ENCODE assay signal across 1 cellular context in the genomic region with DNA sequence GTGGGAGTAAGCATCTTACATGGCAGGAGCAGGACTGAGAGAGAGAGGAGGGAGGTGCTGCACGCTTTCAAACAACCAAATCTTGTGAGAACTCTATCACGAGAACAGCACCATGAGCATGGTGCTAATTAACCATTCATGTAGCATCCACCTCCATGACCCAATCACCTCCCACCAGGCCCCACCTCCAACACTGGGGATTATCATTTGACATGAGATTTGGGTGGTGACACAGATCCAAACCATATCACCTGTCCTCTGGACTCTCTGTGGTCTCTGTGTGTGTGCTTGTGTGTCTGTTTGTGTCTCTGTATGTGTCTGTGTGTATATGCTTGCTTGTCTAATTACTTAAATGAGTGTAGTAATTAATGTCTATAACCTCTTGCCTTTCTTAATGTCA.
TF ChIP-seq lines count a peak whose summit lies in the region.

No MANE protein-coding gene starts in this region.

TF ChIP-seq in GM23338, 12 proteins besides CTCF, POLR2A, EP300 and RAD21 (continued from another document):
- TF ChIP-seq, protein P1, sequence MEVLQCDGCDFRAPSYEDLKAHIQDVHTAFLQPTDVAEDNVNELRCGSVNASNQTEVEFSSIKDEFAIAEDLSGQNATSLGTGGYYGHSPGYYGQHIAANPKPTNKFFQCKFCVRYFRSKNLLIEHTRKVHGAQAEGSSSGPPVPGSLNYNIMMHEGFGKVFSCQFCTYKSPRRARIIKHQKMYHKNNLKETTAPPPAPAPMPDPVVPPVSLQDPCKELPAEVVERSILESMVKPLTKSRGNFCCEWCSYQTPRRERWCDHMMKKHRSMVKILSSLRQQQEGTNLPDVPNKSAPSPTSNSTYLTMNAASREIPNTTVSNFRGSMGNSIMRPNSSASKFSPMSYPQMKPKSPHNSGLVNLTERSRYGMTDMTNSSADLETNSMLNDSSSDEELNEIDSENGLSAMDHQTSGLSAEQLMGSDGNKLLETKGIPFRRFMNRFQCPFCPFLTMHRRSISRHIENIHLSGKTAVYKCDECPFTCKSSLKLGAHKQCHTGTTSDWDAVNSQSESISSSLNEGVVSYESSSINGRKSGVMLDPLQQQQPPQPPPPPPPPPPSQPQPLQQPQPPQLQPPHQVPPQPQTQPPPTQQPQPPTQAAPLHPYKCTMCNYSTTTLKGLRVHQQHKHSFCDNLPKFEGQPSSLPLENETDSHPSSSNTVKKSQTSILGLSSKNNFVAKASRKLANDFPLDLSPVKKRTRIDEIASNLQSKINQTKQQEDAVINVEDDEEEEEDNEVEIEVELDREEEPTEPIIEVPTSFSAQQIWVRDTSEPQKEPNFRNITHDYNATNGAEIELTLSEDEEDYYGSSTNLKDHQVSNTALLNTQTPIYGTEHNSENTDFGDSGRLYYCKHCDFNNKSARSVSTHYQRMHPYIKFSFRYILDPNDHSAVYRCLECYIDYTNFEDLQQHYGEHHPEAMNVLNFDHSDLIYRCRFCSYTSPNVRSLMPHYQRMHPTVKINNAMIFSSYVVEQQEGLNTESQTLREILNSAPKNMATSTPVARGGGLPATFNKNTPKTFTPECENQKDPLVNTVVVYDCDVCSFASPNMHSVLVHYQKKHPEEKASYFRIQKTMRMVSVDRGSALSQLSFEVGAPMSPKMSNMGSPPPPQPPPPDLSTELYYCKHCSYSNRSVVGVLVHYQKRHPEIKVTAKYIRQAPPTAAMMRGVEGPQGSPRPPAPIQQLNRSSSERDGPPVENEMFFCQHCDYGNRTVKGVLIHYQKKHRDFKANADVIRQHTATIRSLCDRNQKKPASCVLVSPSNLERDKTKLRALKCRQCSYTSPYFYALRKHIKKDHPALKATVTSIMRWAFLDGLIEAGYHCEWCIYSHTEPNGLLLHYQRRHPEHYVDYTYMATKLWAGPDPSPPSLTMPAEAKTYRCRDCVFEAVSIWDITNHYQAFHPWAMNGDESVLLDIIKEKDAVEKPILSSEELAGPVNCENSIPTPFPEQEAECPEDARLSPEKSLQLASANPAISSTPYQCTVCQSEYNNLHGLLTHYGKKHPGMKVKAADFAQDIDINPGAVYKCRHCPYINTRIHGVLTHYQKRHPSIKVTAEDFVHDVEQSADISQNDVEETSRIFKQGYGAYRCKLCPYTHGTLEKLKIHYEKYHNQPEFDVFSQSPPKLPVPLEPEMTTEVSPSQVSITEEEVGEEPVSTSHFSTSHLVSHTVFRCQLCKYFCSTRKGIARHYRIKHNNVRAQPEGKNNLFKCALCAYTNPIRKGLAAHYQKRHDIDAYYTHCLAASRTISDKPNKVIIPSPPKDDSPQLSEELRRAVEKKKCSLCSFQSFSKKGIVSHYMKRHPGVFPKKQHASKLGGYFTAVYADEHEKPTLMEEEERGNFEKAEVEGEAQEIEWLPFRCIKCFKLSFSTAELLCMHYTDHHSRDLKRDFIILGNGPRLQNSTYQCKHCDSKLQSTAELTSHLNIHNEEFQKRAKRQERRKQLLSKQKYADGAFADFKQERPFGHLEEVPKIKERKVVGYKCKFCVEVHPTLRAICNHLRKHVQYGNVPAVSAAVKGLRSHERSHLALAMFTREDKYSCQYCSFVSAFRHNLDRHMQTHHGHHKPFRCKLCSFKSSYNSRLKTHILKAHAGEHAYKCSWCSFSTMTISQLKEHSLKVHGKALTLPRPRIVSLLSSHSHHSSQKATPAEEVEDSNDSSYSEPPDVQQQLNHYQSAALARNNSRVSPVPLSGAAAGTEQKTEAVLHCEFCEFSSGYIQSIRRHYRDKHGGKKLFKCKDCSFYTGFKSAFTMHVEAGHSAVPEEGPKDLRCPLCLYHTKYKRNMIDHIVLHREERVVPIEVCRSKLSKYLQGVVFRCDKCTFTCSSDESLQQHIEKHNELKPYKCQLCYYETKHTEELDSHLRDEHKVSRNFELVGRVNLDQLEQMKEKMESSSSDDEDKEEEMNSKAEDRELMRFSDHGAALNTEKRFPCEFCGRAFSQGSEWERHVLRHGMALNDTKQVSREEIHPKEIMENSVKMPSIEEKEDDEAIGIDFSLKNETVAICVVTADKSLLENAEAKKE (CRISPR knock-in tag; IDR thresholded peaks at IDR 0.05) = no peak
- TF ChIP-seq POLR2AphosphoS5 (IDR thresholded peaks at IDR 0.05; ENCODE audit: low read depth) (no peak), STAT1 (IDR thresholded peaks at IDR 0.05; ENCODE audit: unreplicated experiment) (no peak)
- TF ChIP-seq, protein P2, sequence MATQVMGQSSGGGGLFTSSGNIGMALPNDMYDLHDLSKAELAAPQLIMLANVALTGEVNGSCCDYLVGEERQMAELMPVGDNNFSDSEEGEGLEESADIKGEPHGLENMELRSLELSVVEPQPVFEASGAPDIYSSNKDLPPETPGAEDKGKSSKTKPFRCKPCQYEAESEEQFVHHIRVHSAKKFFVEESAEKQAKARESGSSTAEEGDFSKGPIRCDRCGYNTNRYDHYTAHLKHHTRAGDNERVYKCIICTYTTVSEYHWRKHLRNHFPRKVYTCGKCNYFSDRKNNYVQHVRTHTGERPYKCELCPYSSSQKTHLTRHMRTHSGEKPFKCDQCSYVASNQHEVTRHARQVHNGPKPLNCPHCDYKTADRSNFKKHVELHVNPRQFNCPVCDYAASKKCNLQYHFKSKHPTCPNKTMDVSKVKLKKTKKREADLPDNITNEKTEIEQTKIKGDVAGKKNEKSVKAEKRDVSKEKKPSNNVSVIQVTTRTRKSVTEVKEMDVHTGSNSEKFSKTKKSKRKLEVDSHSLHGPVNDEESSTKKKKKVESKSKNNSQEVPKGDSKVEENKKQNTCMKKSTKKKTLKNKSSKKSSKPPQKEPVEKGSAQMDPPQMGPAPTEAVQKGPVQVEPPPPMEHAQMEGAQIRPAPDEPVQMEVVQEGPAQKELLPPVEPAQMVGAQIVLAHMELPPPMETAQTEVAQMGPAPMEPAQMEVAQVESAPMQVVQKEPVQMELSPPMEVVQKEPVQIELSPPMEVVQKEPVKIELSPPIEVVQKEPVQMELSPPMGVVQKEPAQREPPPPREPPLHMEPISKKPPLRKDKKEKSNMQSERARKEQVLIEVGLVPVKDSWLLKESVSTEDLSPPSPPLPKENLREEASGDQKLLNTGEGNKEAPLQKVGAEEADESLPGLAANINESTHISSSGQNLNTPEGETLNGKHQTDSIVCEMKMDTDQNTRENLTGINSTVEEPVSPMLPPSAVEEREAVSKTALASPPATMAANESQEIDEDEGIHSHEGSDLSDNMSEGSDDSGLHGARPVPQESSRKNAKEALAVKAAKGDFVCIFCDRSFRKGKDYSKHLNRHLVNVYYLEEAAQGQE (IDR thresholded peaks at IDR 0.05; ENCODE audit: unreplicated experiment) = no peak
